ENCODE assay signal across 8 cellular contexts in the genomic region with DNA sequence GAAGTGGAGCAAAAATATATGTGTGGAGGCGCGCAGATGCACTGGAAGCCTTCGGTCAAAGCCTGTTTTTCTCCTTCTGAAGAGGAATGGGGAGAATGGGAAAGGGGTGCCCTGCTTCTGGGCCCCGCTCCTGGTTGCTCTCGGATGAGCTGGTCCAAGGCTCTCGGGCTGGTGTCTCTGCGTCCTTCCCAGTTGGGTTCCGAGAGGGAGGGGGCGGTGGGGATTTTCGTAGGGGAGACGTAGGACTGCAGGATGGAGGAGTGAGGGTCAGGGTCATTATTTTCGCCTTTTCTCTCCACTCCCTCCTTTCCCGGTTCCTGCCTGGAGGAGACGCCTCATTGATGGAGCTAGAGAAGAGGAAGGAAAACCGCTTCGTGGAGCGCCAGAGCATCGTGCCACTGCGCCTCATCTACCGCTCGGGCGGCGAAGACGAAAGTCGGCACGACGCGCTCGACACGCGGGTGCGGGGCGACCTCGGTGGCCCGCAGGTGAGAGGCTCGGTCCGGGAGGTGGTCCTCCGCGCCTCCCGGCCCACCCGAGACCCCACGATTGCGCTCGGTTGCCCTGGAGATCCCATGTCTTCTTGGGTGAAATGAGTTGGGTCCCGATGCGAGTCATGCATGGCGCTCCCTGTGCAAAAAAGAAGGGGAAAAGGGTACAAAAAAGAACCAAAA. TPM values are rescaled to one million over a fixed set of nuclear protein-coding genes. Genes with fewer than 3 reads are reported as not detected.
A peak's percentile ranks its signal among the peaks of the same experiment; 100 is the strongest.
DNase-seq lines count a peak whose midpoint lies in the region; ATAC-seq, FAIRE-seq and TF ChIP-seq lines count a peak whose summit lies in the region.

No MANE protein-coding gene starts in this region.

- no peak for TF ChIP-seq POLR2A in A549 (IDR thresholded peaks at IDR 0.05; ENCODE audit: low read length)
- no peak for TF ChIP-seq POLR2A in esophagus squamous epithelium (IDR thresholded peaks at IDR 0.05)

- peak overlapping the region; percentile 89 for H3K4me3 Mint-ChIP-seq in activated B cell treated with CpG ODN at 0.5 μM for 24 hours
- peak overlapping the region; percentile 84 to 93 (median 91) for H3K4me3 Mint-ChIP-seq in naive thymus-derived CD4-positive, alpha-beta T cell

- H2AFZ ChIP-seq in KMS-11 (ENCODE audit: low read depth), result peak overlapping the region; percentile 99

- H3K4me1 ChIP-seq in A549 (0 out of 3 replicates have a peak, but pooled peaks cover 3% of the 10 kb centered on the region), KMS-11 (ENCODE audit: low read depth, poor library complexity, severe bottlenecking) (peaks cover 25% of the 10 kb centered on the region), esophagus squamous epithelium (peaks cover 0 to 19% (median 8%) of the 10 kb centered on the region in 3 donors)
- H3K4me1 ChIP-seq in naive thymus-derived CD4-positive, alpha-beta T cell (ENCODE audit: control insufficient read depth in 2 of 2, insufficient read depth in 2 of 2, low read length in 2 of 2), result peaks cover 4 to 6% of the 10 kb centered on the region in 2 donors

- peaks cover 15% of the 10 kb centered on the region; the same call in 1 of the 2 replicates for H3K79me2 ChIP-seq in KMS-11 (ENCODE audit: insufficient read depth, low read depth)

- no peaks in the 10 kb centered on the region for H3K27me3 ChIP-seq in KMS-11 (ENCODE audit: insufficient read depth, low read depth)
- peaks cover 0 to 11% (median 0%) of the 10 kb centered on the region in 4 donors for H3K27me3 ChIP-seq in esophagus squamous epithelium
- H3K27me3 ChIP-seq in naive thymus-derived CD4-positive, alpha-beta T cell (ENCODE audit: control insufficient read depth in 2 of 2, insufficient read depth in 2 of 2, low read length in 2 of 2), result no peaks in the 10 kb centered on the region

- H3K36me3 ChIP-seq in KMS-11 (ENCODE audit: insufficient read depth), result peaks cover 4% of the 10 kb centered on the region; the same call in 1 of the 2 replicates
- no peaks in the 10 kb centered on the region for H3K36me3 ChIP-seq in esophagus squamous epithelium
- no peaks in the 10 kb centered on the region for H3K36me3 ChIP-seq in naive thymus-derived CD4-positive, alpha-beta T cell (ENCODE audit: control insufficient read depth in 2 of 3, insufficient read depth in 3 of 3, low read length in 3 of 3)

- CTCF ChIA-PET in A549 (lab: Yijun Ruan, JAX), result interaction anchor here (1.0 to 1.2 kb wide), 2 partner anchors 8 to 106 kb away, joined by 3 to 4 read pairs; no protein-coding TSS in a partner anchor
- CTCF ChIA-PET in activated B cell treated with CpG ODN at 0.5 μM for 24 hours (lab: Charles Lee), result no interaction called here
- CTCF ChIA-PET in naive thymus-derived CD4-positive, alpha-beta T cell (lab: Charles Lee), result no interaction called here

- H3K27ac ChIP-seq in A549 (peak overlapping the region in 1 of 2 experiments; percentile 82; a peak in 3 of 6 replicates), KMS-11 (peak overlapping the region; percentile 68), esophagus squamous epithelium (peak overlapping the region in 1 of 4 donors; percentile 2)
- no peak overlapping the region for H3K27ac ChIP-seq in naive thymus-derived CD4-positive, alpha-beta T cell (ENCODE audit: low read depth, low read length)

- intact Hi-C loops in activated B cell treated with CpG ODN at 0.5 μM for 24 hours (cut with micrococcal nuclease) (loop anchor here (1.0 to 2.0 kb wide), 6 partner anchors 59 to 782 kb away; a partner anchor contains a TSS), esophagus squamous epithelium (cut with DNase I) (no loop called here)
- intact Hi-C loops in naive thymus-derived CD4-positive, alpha-beta T cell (cut with micrococcal nuclease), result loop anchor here (1.0 to 5.0 kb wide), 7 partner anchors 59 to 783 kb away; a partner anchor contains a TSS

- ATAC-seq in A549 (peak; percentile 33 to 43; a peak in 5 of 6 replicates), activated B cell treated with CpG ODN at 0.5 μM for 24 hours (ENCODE audit: low read depth) (no peak), HG03378 (IDR thresholded peaks at IDR 0.05; ENCODE audit: unreplicated experiment) (no peak)
- ATAC-seq in naive thymus-derived CD4-positive, alpha-beta T cell, result no peak

- POLR2A ChIA-PET in A549 (lab: Yijun Ruan, JAX), result interaction anchor here (1.0 kb wide), 1 partner anchor 59 kb away, joined by 3 read pairs; a partner anchor contains a TSS
- POLR2A ChIA-PET in activated B cell treated with CpG ODN at 0.5 μM for 24 hours (lab: Charles Lee), result interaction anchor here (0.9 kb wide), 1 partner anchor 10 kb away, joined by 3 read pairs; no protein-coding TSS in a partner anchor
- POLR2A ChIA-PET in naive thymus-derived CD4-positive, alpha-beta T cell (lab: Charles Lee), result interaction anchor here (0.7 to 1.2 kb wide), 3 partner anchors 38 to 60 kb away, joined by 3 to 4 read pairs (median 3); a partner anchor contains a TSS

- peak overlapping the region; percentile 32 for H3K27ac Mint-ChIP-seq in activated B cell treated with CpG ODN at 0.5 μM for 24 hours
- peak overlapping the region in 6 of 9 donors; percentile 32 to 77 (median 48) for H3K27ac Mint-ChIP-seq in naive thymus-derived CD4-positive, alpha-beta T cell

- TF ChIP-seq EP300 in A549 (IDR thresholded peaks at IDR 0.05), result no peak

- FAIRE-seq in A549 (lab: Jason Lieb, UNC), result no peak

- H4K20me1 ChIP-seq in KMS-11 (ENCODE audit: insufficient read depth), result no peaks in the 10 kb centered on the region

- H3K4me2 ChIP-seq in A549 (peak overlapping the region; percentile 91), KMS-11 (peak overlapping the region; percentile 91)

- WGBS in A549 (ENCODE audit: missing lambda C conversion rate), result 21% methylated on average over 40 of the region's 47 CpGs
- WGBS in esophagus squamous epithelium, 2 donors, result 1 to 3% methylated on average over 24 to 36 of the region's 47 CpGs

- TF ChIP-seq CTCF in A549 (IDR thresholded peaks at IDR 0.05), result no peak
- no peak for TF ChIP-seq CTCF in GM12864 (IDR thresholded peaks at IDR 0.05; ENCODE audit: low read depth, low read length, missing control alignments)
- TF ChIP-seq CTCF in KMS-11 (conservative IDR thresholded peaks at IDR 0.05; ENCODE audit: low read depth, low read length), result no peak
- TF ChIP-seq CTCF in activated B cell treated with CpG ODN at 0.5 μM for 24 hours (IDR thresholded peaks at IDR 0.05), result no peak
- no peak for TF ChIP-seq CTCF in esophagus squamous epithelium (IDR thresholded peaks at IDR 0.05)

- peak overlapping the region; percentile 67; the same call in 1 of the 2 replicates for H3K9ac ChIP-seq in KMS-11

- H3K4me3 ChIP-seq in A549 (peak overlapping the region; percentile 66), GM12864 (ENCODE audit: low read depth, low read length) (peak overlapping the region; percentile 97), KMS-11 (IDR thresholded peaks at IDR 0.05; ENCODE audit: insufficient read depth, low read depth, low read length) (no peak overlapping the region), esophagus squamous epithelium (peak overlapping the region; percentile 48 to 75 (median 60))
- H3K4me3 ChIP-seq in naive thymus-derived CD4-positive, alpha-beta T cell (ENCODE audit: low read length), result peak overlapping the region; percentile 80

- no peaks in the 10 kb centered on the region for H3K9me3 Mint-ChIP-seq in activated B cell treated with CpG ODN at 0.5 μM for 24 hours
- H3K9me3 Mint-ChIP-seq in naive thymus-derived CD4-positive, alpha-beta T cell, result no peaks in the 10 kb centered on the region

- no peak for TF ChIP-seq RAD21 in A549 (conservative IDR thresholded peaks at IDR 0.05 in 1 of 2, IDR thresholded peaks at IDR 0.05 in 1 of 2)

- H3K27me3 Mint-ChIP-seq in activated B cell treated with CpG ODN at 0.5 μM for 24 hours, result peaks cover 9% of the 10 kb centered on the region
- H3K27me3 Mint-ChIP-seq in naive thymus-derived CD4-positive, alpha-beta T cell, result peaks cover 0 to 50% (median 4%) of the 10 kb centered on the region in 5 donors

- DNase-seq in A549 (ENCODE audit: low read depth in 1 of 2, low spot score in 1 of 2) (peak in 1 of 2 experiments; percentile 9), GM12864 (ENCODE audit: low read depth) (no peak), activated B cell treated with CpG ODN at 0.5 μM for 24 hours (peak; percentile 19), esophagus squamous epithelium (lab: John Stamatoyannopoulos, UW) (no peak), DMS79 (lab: John Stamatoyannopoulos, UW) (no peak)
- peak in 6 of 9 donors; percentile 4 to 25 (median 16) for DNase-seq in naive thymus-derived CD4-positive, alpha-beta T cell

- peaks cover 14% of the 10 kb centered on the region for H3K4me1 Mint-ChIP-seq in activated B cell treated with CpG ODN at 0.5 μM for 24 hours
- peaks cover 0 to 21% (median 12%) of the 10 kb centered on the region in 7 donors for H3K4me1 Mint-ChIP-seq in naive thymus-derived CD4-positive, alpha-beta T cell

- no peaks in the 10 kb centered on the region for H3K36me3 Mint-ChIP-seq in activated B cell treated with CpG ODN at 0.5 μM for 24 hours (ENCODE audit: low read depth)
- H3K36me3 Mint-ChIP-seq in naive thymus-derived CD4-positive, alpha-beta T cell, result peaks cover 0 to 8% (median 5%) of the 10 kb centered on the region in 5 donors

- no peaks in the 10 kb centered on the region for H3K9me3 ChIP-seq in A549
- H3K9me3 ChIP-seq in esophagus squamous epithelium, result no peaks in the 10 kb centered on the region
- no peaks in the 10 kb centered on the region for H3K9me3 ChIP-seq in naive thymus-derived CD4-positive, alpha-beta T cell (ENCODE audit: control insufficient read depth in 2 of 3, low read length in 3 of 3)

RNA-seq across cellular contexts. Expression of a gene that starts 0.8 kb away (rescaled TPM):
- polyA plus RNA-seq in A549 (2011; rRNA removed) (0.38 and 0.59 TPM in 2 replicates), A549 (2017; fragmentation: RNase III; extraction: RNeasy Plus Mini Kit Qiagen cat#74134 plus additional on column Dnase treatment) (0.29 to 0.53 TPM (median 0.52 TPM) in 3 replicates)
- polyA plus RNA-seq in A549 (2012; cell fraction: cytosol; rRNA removed), result 0.09 and 0.12 TPM in 2 replicates
- polyA plus RNA-seq in A549 (2012; cell fraction: nucleus; rRNA removed), result 0.10 and 0.31 TPM in 2 replicates
- 0.79 and 0.97 TPM in 2 replicates for polyA minus RNA-seq in A549 (2011; rRNA and poly(A)+ RNA removed)
- total RNA-seq in activated B cell treated with CpG ODN at 0.5 μM for 24 hours (0.71 and 0.88 TPM in 2 replicates), esophagus squamous epithelium (1 to 10 TPM in 2 of 4 donors, under 1 TPM in 2; 0.61 to 1.4 (median 1.1) TPM)
- total RNA-seq in naive thymus-derived CD4-positive, alpha-beta T cell, result 1 to 10 TPM; 1.1 to 7.1 (median 3.1) TPM
- polyA plus RNA-seq in naive thymus-derived CD4-positive, alpha-beta T cell, result under 1 TPM; 0.79 to 0.92 TPM

RNA-seq across cellular contexts. Expression of a gene that starts 58.5 kb away (rescaled TPM):
- polyA plus RNA-seq in A549 (2011; rRNA removed) (17.3 and 29.3 TPM in 2 replicates), A549 (2017; fragmentation: RNase III; extraction: RNeasy Plus Mini Kit Qiagen cat#74134 plus additional on column Dnase treatment) (27.8 to 30.0 TPM (median 28.2 TPM) in 3 replicates)
- polyA plus RNA-seq in A549 (2012; cell fraction: cytosol; rRNA removed), result 11.0 and 12.6 TPM in 2 replicates
- 9.0 and 9.4 TPM in 2 replicates for polyA plus RNA-seq in A549 (2012; cell fraction: nucleus; rRNA removed)
- polyA minus RNA-seq in A549 (2011; rRNA and poly(A)+ RNA removed), result 3.6 and 3.8 TPM in 2 replicates
- total RNA-seq in activated B cell treated with CpG ODN at 0.5 μM for 24 hours (20.2 and 30.3 TPM in 2 replicates), esophagus squamous epithelium (10 to 100 TPM; 11.0 to 27.3 (median 18.0) TPM)
- total RNA-seq in naive thymus-derived CD4-positive, alpha-beta T cell, result 10 to 100 TPM; 31.2 to 46.5 (median 38.4) TPM
- 10 to 100 TPM; 21.2 to 27.7 TPM for polyA plus RNA-seq in naive thymus-derived CD4-positive, alpha-beta T cell

RNA-seq across cellular contexts. Expression of a gene that starts 58.7 kb away (rescaled TPM):
- 19.5 and 22.0 TPM in 2 replicates for polyA plus RNA-seq in A549 (2011; rRNA removed)
- polyA plus RNA-seq in A549 (2012; cell fraction: cytosol; rRNA removed), result 3.1 and 3.7 TPM in 2 replicates
- 3.3 and 4.2 TPM in 2 replicates for polyA plus RNA-seq in A549 (2012; cell fraction: nucleus; rRNA removed)
- 9.4 to 11.8 TPM (median 10.1 TPM) in 3 replicates for polyA plus RNA-seq in A549 (2017; fragmentation: RNase III; extraction: RNeasy Plus Mini Kit Qiagen cat#74134 plus additional on column Dnase treatment)
- 3.2 and 6.4 TPM in 2 replicates for polyA minus RNA-seq in A549 (2011; rRNA and poly(A)+ RNA removed)
- 16.6 and 21.7 TPM in 2 replicates for total RNA-seq in activated B cell treated with CpG ODN at 0.5 μM for 24 hours
- 10 to 100 TPM in 2 of 4 donors, 1 to 10 TPM in 2; 8.3 to 16.8 (median 9.9) TPM for total RNA-seq in esophagus squamous epithelium
- total RNA-seq in naive thymus-derived CD4-positive, alpha-beta T cell, result 10 to 100 TPM; 15.2 to 50.2 (median 27.5) TPM
- polyA plus RNA-seq in naive thymus-derived CD4-positive, alpha-beta T cell, result 10 to 100 TPM; 10.7 to 11.0 TPM

Comparison
In these comparisons a context has a peak if more than half of its experiments do, and no peak if none do; other contexts are left out.
1. ATAC-seq: peak in A549 (2 of 2); none in activated B cell treated with CpG ODN at 0.5 μM for 24 hours (single experiment), naive thymus-derived CD4-positive, alpha-beta T cell (single experiment) and HG03378 (single experiment).
2. DNase-seq: peak in activated B cell treated with CpG ODN at 0.5 μM for 24 hours (single experiment) and naive thymus-derived CD4-positive, alpha-beta T cell (6 of 9); none in GM12864 (single experiment), esophagus squamous epithelium (single experiment) and DMS79 (single experiment).